In the genomic region with DNA sequence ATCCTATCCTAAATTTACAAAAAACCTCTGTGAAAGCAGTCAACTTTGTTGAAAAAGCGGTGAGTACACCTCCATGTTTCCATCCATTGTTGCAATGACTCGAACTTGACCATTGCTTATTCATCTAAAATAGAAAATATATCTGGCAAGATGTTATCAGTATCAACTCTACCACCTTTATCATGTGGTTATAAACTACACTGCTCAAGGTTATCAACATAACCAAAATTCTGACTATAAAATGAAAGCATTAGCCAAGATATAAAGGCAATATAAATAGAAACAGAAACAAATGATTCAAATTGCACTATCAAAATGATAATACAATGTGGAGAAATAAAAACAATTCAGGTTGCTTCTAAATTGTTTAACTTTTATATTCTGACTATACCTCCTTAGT, we compare ENCODE assay signal across 7 cellular contexts.
DNase-seq lines count a peak whose midpoint lies in the region; ATAC-seq, FAIRE-seq and TF ChIP-seq lines count a peak whose summit lies in the region.
"Not testable (repeated sequence)": the region's sequence is repeated elsewhere in the genome, so short reads cannot be mapped to it uniquely, and the experiment has no call there.

No MANE protein-coding gene starts in this region.

- TF ChIP-seq POLR2A in A549 (IDR thresholded peaks at IDR 0.05; ENCODE audit: low read length) = not testable (repeated sequence)

- not testable (repeated sequence) for H3K27ac ChIP-seq in A549; small intestine (ENCODE audit: low read depth in 1 of 2, low read length in 1 of 2)

- not testable (repeated sequence) for H3K27me3 ChIP-seq in small intestine (ENCODE audit: control insufficient read depth in 2 of 2, insufficient read depth in 2 of 2, low read length in 2 of 2)

- not testable (repeated sequence) for H3K4me3 Mint-ChIP-seq in activated T-helper 17 cell treated with anti-CD3 and anti-CD28 coated beads, Interleukin-2, amount 50 U/mL, for 72 hours; stimulated activated naive CD8-positive, alpha-beta T cell treated with anti-CD3 and anti-CD28 coated beads, Interleukin-15, amount 100 ng/mL, for 72 hours

- not testable (repeated sequence) for H3K4me1 Mint-ChIP-seq in activated T-helper 17 cell treated with anti-CD3 and anti-CD28 coated beads, Interleukin-2, amount 50 U/mL, for 72 hours; stimulated activated naive CD8-positive, alpha-beta T cell treated with anti-CD3 and anti-CD28 coated beads, Interleukin-15, amount 100 ng/mL, for 72 hours

- H3K36me3 ChIP-seq in small intestine (ENCODE audit: control insufficient read depth in 2 of 2, insufficient read depth in 2 of 2, low read length in 2 of 2) = not testable (repeated sequence)

- H3K9me3 ChIP-seq in A549; small intestine (ENCODE audit: control insufficient read depth, low read depth): not testable (repeated sequence)

- TF ChIP-seq CTCF in A549 (IDR thresholded peaks at IDR 0.05) = not testable (repeated sequence)

- not testable (repeated sequence) for H3K36me3 Mint-ChIP-seq in activated T-helper 17 cell treated with anti-CD3 and anti-CD28 coated beads, Interleukin-2, amount 50 U/mL, for 72 hours (ENCODE audit: low read depth)

- H3K4me1 ChIP-seq in A549; small intestine (ENCODE audit: control insufficient read depth in 2 of 2, insufficient read depth in 1 of 2, low read depth in 1 of 2, low read length in 1 of 2): not testable (repeated sequence)

- H3K27ac Mint-ChIP-seq in activated T-helper 17 cell treated with anti-CD3 and anti-CD28 coated beads, Interleukin-2, amount 50 U/mL, for 72 hours; stimulated activated naive CD8-positive, alpha-beta T cell treated with anti-CD3 and anti-CD28 coated beads, Interleukin-15, amount 100 ng/mL, for 72 hours: not testable (repeated sequence)

- POLR2A ChIA-PET in A549 (lab: Yijun Ruan, JAX) = not testable (repeated sequence)

- H3K4me3 ChIP-seq in A549; small intestine (ENCODE audit: low read depth in 1 of 2, low read length in 2 of 2): not testable (repeated sequence)

- TF ChIP-seq RAD21 in A549 (conservative IDR thresholded peaks at IDR 0.05 in 1 of 2, IDR thresholded peaks at IDR 0.05 in 1 of 2) = not testable (repeated sequence)

- H3K27me3 Mint-ChIP-seq in activated T-helper 17 cell treated with anti-CD3 and anti-CD28 coated beads, Interleukin-2, amount 50 U/mL, for 72 hours = peaks cover 16% of the 10 kb centered on the region
- H3K27me3 Mint-ChIP-seq in stimulated activated naive CD8-positive, alpha-beta T cell treated with anti-CD3 and anti-CD28 coated beads, Interleukin-15, amount 100 ng/mL, for 72 hours = peaks cover 36% of the 10 kb centered on the region

- DNase-seq in A549 (ENCODE audit: low read depth in 1 of 2, low spot score in 1 of 2); GM19239 (ENCODE audit: insufficient read length, low spot score); RCC 7860 (ENCODE audit: low spot score); small intestine; stimulated activated naive CD8-positive, alpha-beta T cell treated with anti-CD3 and anti-CD28 coated beads, Interleukin-15, amount 100 ng/mL, for 72 hours: not testable (repeated sequence)

- FAIRE-seq in A549 (lab: Jason Lieb, UNC) (peak; percentile 83), G401.6 (lab: Jason Lieb, UNC) (peak; percentile 34), GM19239 (lab: Jason Lieb, UNC) (peak; percentile 18), RCC 7860 (lab: Jason Lieb, UNC) (peak; percentile 26), small intestine (lab: Jason Lieb, UNC) (peak; percentile 5)

- TF ChIP-seq EP300 in A549 (IDR thresholded peaks at IDR 0.05) = not testable (repeated sequence)

- CTCF ChIA-PET in A549 (lab: Yijun Ruan, JAX) = interaction anchor here (1.1 kb wide), 1 partner anchor 10 kb away, joined by 4 read pairs; no protein-coding TSS in a partner anchor

- ATAC-seq in A549 = not testable (repeated sequence)
- ATAC-seq in activated T-helper 17 cell treated with anti-CD3 and anti-CD28 coated beads, Interleukin-2, amount 50 U/mL, for 72 hours (replicated peaks) = peak; percentile 48
- peak; percentile 40 for ATAC-seq in stimulated activated naive CD8-positive, alpha-beta T cell treated with anti-CD3 and anti-CD28 coated beads, Interleukin-15, amount 100 ng/mL, for 72 hours

- WGBS in A549 (ENCODE audit: missing lambda C conversion rate) = 91% methylated on average over 2 of the region's 2 CpGs
- WGBS in small intestine, 3 donors = 56 to 83% (median 71%) methylated on average over 2 of the region's 2 CpGs

- not testable (repeated sequence) for H3K9me3 Mint-ChIP-seq in activated T-helper 17 cell treated with anti-CD3 and anti-CD28 coated beads, Interleukin-2, amount 50 U/mL, for 72 hours; stimulated activated naive CD8-positive, alpha-beta T cell treated with anti-CD3 and anti-CD28 coated beads, Interleukin-15, amount 100 ng/mL, for 72 hours

- H3K4me2 ChIP-seq in A549 = not testable (repeated sequence)
